In genomic region chr1:224945651-224946348, GRCh38 we compare ENCODE assay signal across 1 cellular context.
A peak's percentile ranks its signal among the peaks of the same experiment; 100 is the strongest.
TF ChIP-seq lines count a peak whose summit lies in the region.

No MANE protein-coding gene starts in this region.

TF ChIP-seq in HepG2, 621 proteins besides CTCF, POLR2A, EP300 and RAD21 (continued from another document):
- TF ChIP-seq ZNF430 (CRISPR knock-in tag; IDR thresholded peaks at IDR 0.05) = peak; percentile 56; the same call in 1 of the 2 replicates
